In the genomic region with DNA sequence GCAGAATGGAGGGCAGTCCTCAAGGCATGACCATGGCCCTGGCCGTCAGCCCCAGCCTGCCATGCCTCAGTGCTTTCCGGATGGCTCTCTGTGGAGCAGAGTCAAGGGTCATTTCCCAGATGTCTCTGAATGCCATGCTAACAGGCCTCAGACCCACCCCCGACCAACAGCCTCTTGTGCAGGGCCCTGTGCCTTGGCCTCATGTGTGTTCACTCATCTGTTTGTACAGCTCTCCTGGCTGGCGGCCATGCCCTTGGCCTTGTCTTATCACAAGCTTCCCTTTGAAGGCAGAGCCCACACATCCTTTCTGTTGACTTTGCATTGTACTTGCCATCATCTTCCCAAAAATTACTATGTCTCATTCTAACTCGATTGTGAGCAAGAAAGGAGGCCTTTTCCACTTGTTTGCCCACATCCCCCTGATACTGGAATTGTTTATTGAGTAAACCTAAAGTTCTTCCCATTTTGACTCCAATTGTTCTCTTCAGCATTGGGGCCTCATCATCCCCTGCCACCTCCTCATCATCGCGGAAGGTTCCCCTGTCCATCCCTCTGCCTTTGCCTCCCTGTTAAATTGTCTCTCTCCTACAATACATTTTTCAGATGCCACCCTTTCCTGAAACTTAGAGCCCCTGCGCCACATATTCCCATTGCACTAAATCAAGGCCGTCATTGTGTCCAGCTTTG, we compare ENCODE assay signal across 3 cellular contexts.
A peak's percentile ranks its signal among the peaks of the same experiment; 100 is the strongest.
TF ChIP-seq lines count a peak whose summit lies in the region.

No MANE protein-coding gene starts in this region.

TF ChIP-seq in A549, 52 proteins besides CTCF, POLR2A, EP300 and RAD21:
- no peak for TF ChIP-seq FOSB (CRISPR knock-in tag; IDR thresholded peaks at IDR 0.05)
- no peak for TF ChIP-seq HDAC2 (IDR thresholded peaks at IDR 0.05)
- TF ChIP-seq, protein P1, sequence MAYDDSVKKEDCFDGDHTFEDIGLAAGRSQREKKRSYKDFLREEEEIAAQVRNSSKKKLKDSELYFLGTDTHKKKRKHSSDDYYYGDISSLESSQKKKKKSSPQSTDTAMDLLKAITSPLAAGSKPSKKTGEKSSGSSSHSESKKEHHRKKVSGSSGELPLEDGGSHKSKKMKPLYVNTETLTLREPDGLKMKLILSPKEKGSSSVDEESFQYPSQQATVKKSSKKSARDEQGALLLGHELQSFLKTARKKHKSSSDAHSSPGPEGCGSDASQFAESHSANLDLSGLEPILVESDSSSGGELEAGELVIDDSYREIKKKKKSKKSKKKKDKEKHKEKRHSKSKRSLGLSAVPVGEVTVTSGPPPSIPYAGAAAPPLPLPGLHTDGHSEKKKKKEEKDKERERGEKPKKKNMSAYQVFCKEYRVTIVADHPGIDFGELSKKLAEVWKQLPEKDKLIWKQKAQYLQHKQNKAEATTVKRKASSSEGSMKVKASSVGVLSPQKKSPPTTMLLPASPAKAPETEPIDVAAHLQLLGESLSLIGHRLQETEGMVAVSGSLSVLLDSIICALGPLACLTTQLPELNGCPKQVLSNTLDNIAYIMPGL (CRISPR knock-in tag; IDR thresholded peaks at IDR 0.05; ENCODE audit: borderline replicate concordance) = no peak
- no peak for TF ChIP-seq CHD4 (IDR thresholded peaks at IDR 0.05; ENCODE audit: borderline replicate concordance)

TF ChIP-seq in WTC11, 78 proteins besides CTCF, POLR2A, EP300 and RAD21:
- TF ChIP-seq ZNF219 (CRISPR knock-in tag; IDR thresholded peaks at IDR 0.05; ENCODE audit: borderline replicate concordance) (no peak), GABPB1 (CRISPR knock-in tag; IDR thresholded peaks at IDR 0.05) (peak; percentile 52; the same call in 1 of the 2 replicates)

TF ChIP-seq in HepG2, 621 proteins besides CTCF, POLR2A, EP300 and RAD21 (continues in another document):
- TF ChIP-seq KDM3A (CRISPR knock-in tag; IDR thresholded peaks at IDR 0.05; ENCODE audit: low read depth) (0 out of 2 replicates have a peak, but pooled peaks have one; percentile 50), TCF7 (IDR thresholded peaks at IDR 0.05; ENCODE audit: low read depth) (peak; percentile 92), NR3C1 (CRISPR knock-in tag; IDR thresholded peaks at IDR 0.05) (no peak), MIER2 (CRISPR knock-in tag; IDR thresholded peaks at IDR 0.05) (no peak), ZNF44 (CRISPR knock-in tag; IDR thresholded peaks at IDR 0.05) (no peak), MBNL3 (CRISPR knock-in tag; conservative IDR thresholded peaks at IDR 0.05) (no peak), HOXA3 (CRISPR knock-in tag; IDR thresholded peaks at IDR 0.05) (peak; percentile 46; the same call in 1 of the 2 replicates), ERF (CRISPR knock-in tag; IDR thresholded peaks at IDR 0.05) (peak; percentile 39; the same call in 1 of the 2 replicates), ZNF570 (CRISPR knock-in tag; IDR thresholded peaks at IDR 0.05; ENCODE audit: borderline replicate concordance) (no peak), ZNF614 (CRISPR knock-in tag; IDR thresholded peaks at IDR 0.05; ENCODE audit: borderline replicate concordance) (peak; percentile 55; the same call in 1 of the 2 replicates), MEIS2 (CRISPR knock-in tag; IDR thresholded peaks at IDR 0.05) (no peak), ZNF292 (CRISPR knock-in tag; IDR thresholded peaks at IDR 0.05; ENCODE audit: borderline replicate concordance, low read depth) (0 out of 2 replicates have a peak, but pooled peaks have one; percentile 19), ZNF160 (CRISPR knock-in tag; IDR thresholded peaks at IDR 0.05) (no peak), NCOR1 (IDR thresholded peaks at IDR 0.05; ENCODE audit: borderline replicate concordance, low read length) (no peak; the same call in 1 of the 2 replicates), GATAD1 (CRISPR knock-in tag; IDR thresholded peaks at IDR 0.05) (no peak), SALL1 (CRISPR knock-in tag; IDR thresholded peaks at IDR 0.05) (peak; percentile 96), MBD4 (IDR thresholded peaks at IDR 0.05; ENCODE audit: borderline replicate concordance, low read length) (no peak), EEA1 (CRISPR knock-in tag; IDR thresholded peaks at IDR 0.05; ENCODE audit: borderline replicate concordance) (no peak), ZNF12 (CRISPR knock-in tag; IDR thresholded peaks at IDR 0.05) (peak; percentile 41; the same call in 1 of the 2 replicates), RXRB (CRISPR knock-in tag; IDR thresholded peaks at IDR 0.05; ENCODE audit: borderline replicate concordance) (peak; percentile 70; the same call in 1 of the 2 replicates), HNRNPLL (IDR thresholded peaks at IDR 0.05; ENCODE audit: low read depth, low read length, poor library complexity, severe bottlenecking) (no peak), ZNF17 (CRISPR knock-in tag; IDR thresholded peaks at IDR 0.05) (no peak), SOX13 (IDR thresholded peaks at IDR 0.05) (peak; percentile 75), SOX13 (CRISPR knock-in tag; conservative IDR thresholded peaks at IDR 0.05 in 1 of 2, IDR thresholded peaks at IDR 0.05 in 1 of 2) (peak in 1 of 2 experiments; percentile 98; a peak in 2 of 4 replicates), KDM2A (CRISPR knock-in tag; IDR thresholded peaks at IDR 0.05; ENCODE audit: borderline replicate concordance, low read depth) (peak; percentile 35; the same call in 1 of the 2 replicates), ZNF572 (CRISPR knock-in tag; IDR thresholded peaks at IDR 0.05) (no peak), NR2F1 (CRISPR knock-in tag; IDR thresholded peaks at IDR 0.05) (peak; percentile 53 to 60; a peak in 2 of 4 replicates), ZNF768 (CRISPR knock-in tag; IDR thresholded peaks at IDR 0.05) (0 out of 2 replicates have a peak, but pooled peaks have one; percentile 21), GZF1 (CRISPR knock-in tag; IDR thresholded peaks at IDR 0.05) (no peak), FOXP1 (IDR thresholded peaks at IDR 0.05) (no peak), FOXP1 (CRISPR knock-in tag; IDR thresholded peaks at IDR 0.05) (peak; percentile 78), THAP11 (CRISPR knock-in tag; IDR thresholded peaks at IDR 0.05) (peak; percentile 48; the same call in 1 of the 2 replicates), ZFP36 (IDR thresholded peaks at IDR 0.05; ENCODE audit: borderline replicate concordance, low read depth, low read length, partially characterized antibody) (no peak)
- TF ChIP-seq, protein P2, sequence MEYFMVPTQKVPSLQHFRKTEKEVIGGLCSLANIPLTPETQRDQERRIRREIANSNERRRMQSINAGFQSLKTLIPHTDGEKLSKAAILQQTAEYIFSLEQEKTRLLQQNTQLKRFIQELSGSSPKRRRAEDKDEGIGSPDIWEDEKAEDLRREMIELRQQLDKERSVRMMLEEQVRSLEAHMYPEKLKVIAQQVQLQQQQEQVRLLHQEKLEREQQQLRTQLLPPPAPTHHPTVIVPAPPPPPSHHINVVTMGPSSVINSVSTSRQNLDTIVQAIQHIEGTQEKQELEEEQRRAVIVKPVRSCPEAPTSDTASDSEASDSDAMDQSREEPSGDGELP (IDR thresholded peaks at IDR 0.05; ENCODE audit: borderline replicate concordance, low read depth) = peak; percentile 57
- TF ChIP-seq, protein P3, sequence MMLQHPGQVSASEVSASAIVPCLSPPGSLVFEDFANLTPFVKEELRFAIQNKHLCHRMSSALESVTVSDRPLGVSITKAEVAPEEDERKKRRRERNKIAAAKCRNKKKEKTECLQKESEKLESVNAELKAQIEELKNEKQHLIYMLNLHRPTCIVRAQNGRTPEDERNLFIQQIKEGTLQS (CRISPR knock-in tag; IDR thresholded peaks at IDR 0.05) = 0 out of 2 replicates have a peak, but pooled peaks have one; percentile 34
- TF ChIP-seq, protein P4, sequence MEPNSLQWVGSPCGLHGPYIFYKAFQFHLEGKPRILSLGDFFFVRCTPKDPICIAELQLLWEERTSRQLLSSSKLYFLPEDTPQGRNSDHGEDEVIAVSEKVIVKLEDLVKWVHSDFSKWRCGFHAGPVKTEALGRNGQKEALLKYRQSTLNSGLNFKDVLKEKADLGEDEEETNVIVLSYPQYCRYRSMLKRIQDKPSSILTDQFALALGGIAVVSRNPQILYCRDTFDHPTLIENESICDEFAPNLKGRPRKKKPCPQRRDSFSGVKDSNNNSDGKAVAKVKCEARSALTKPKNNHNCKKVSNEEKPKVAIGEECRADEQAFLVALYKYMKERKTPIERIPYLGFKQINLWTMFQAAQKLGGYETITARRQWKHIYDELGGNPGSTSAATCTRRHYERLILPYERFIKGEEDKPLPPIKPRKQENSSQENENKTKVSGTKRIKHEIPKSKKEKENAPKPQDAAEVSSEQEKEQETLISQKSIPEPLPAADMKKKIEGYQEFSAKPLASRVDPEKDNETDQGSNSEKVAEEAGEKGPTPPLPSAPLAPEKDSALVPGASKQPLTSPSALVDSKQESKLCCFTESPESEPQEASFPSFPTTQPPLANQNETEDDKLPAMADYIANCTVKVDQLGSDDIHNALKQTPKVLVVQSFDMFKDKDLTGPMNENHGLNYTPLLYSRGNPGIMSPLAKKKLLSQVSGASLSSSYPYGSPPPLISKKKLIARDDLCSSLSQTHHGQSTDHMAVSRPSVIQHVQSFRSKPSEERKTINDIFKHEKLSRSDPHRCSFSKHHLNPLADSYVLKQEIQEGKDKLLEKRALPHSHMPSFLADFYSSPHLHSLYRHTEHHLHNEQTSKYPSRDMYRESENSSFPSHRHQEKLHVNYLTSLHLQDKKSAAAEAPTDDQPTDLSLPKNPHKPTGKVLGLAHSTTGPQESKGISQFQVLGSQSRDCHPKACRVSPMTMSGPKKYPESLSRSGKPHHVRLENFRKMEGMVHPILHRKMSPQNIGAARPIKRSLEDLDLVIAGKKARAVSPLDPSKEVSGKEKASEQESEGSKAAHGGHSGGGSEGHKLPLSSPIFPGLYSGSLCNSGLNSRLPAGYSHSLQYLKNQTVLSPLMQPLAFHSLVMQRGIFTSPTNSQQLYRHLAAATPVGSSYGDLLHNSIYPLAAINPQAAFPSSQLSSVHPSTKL (CRISPR knock-in tag; IDR thresholded peaks at IDR 0.05) = peak; percentile 94
- TF ChIP-seq, protein P5, sequence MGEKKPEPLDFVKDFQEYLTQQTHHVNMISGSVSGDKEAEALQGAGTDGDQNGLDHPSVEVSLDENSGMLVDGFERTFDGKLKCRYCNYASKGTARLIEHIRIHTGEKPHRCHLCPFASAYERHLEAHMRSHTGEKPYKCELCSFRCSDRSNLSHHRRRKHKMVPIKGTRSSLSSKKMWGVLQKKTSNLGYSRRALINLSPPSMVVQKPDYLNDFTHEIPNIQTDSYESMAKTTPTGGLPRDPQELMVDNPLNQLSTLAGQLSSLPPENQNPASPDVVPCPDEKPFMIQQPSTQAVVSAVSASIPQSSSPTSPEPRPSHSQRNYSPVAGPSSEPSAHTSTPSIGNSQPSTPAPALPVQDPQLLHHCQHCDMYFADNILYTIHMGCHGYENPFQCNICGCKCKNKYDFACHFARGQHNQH (CRISPR knock-in tag; IDR thresholded peaks at IDR 0.05) = peak; percentile 83
- TF ChIP-seq, protein P6, sequence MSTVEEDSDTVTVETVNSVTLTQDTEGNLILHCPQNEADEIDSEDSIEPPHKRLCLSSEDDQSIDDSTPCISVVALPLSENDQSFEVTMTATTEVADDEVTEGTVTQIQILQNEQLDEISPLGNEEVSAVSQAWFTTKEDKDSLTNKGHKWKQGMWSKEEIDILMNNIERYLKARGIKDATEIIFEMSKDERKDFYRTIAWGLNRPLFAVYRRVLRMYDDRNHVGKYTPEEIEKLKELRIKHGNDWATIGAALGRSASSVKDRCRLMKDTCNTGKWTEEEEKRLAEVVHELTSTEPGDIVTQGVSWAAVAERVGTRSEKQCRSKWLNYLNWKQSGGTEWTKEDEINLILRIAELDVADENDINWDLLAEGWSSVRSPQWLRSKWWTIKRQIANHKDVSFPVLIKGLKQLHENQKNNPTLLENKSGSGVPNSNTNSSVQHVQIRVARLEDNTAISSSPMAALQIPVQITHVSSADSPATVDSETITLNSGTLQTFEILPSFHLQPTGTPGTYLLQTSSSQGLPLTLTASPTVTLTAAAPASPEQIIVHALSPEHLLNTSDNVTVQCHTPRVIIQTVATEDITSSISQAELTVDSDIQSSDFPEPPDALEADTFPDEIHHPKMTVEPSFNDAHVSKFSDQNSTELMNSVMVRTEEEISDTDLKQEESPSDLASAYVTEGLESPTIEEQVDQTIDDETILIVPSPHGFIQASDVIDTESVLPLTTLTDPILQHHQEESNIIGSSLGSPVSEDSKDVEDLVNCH (CRISPR knock-in tag; IDR thresholded peaks at IDR 0.05) = no peak
- TF ChIP-seq, protein P7, sequence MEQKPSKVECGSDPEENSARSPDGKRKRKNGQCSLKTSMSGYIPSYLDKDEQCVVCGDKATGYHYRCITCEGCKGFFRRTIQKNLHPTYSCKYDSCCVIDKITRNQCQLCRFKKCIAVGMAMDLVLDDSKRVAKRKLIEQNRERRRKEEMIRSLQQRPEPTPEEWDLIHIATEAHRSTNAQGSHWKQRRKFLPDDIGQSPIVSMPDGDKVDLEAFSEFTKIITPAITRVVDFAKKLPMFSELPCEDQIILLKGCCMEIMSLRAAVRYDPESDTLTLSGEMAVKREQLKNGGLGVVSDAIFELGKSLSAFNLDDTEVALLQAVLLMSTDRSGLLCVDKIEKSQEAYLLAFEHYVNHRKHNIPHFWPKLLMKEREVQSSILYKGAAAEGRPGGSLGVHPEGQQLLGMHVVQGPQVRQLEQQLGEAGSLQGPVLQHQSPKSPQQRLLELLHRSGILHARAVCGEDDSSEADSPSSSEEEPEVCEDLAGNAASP (CRISPR knock-in tag; IDR thresholded peaks at IDR 0.05; ENCODE audit: borderline replicate concordance) = peak; percentile 76; the same call in 1 of the 2 replicates
- TF ChIP-seq, protein P8, sequence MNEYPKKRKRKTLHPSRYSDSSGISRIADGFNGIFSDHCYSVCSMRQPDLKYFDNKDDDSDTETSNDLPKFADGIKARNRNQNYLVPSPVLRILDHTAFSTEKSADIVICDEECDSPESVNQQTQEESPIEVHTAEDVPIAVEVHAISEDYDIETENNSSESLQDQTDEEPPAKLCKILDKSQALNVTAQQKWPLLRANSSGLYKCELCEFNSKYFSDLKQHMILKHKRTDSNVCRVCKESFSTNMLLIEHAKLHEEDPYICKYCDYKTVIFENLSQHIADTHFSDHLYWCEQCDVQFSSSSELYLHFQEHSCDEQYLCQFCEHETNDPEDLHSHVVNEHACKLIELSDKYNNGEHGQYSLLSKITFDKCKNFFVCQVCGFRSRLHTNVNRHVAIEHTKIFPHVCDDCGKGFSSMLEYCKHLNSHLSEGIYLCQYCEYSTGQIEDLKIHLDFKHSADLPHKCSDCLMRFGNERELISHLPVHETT (CRISPR knock-in tag; conservative IDR thresholded peaks at IDR 0.05) = no peak
- TF ChIP-seq, protein P9, sequence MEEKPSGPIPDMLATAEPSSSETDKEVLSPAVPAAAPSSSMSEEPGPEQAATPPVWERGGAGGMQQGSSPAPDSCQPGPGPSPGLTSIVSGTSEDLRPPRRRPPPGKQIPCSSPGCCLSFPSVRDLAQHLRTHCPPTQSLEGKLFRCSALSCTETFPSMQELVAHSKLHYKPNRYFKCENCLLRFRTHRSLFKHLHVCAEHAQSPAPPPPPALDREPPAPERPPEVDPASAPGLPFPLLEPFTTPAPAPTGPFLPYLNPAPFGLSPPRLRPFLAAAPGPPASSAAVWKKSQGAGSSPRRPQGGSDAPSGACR (CRISPR knock-in tag; IDR thresholded peaks at IDR 0.05) = no peak
